ENCODE assay signal across 1 cellular context in genomic region chr9:136611606-136612005, GRCh38.
A peak's percentile ranks its signal among the peaks of the same experiment; 100 is the strongest.
TF ChIP-seq lines count a peak whose summit lies in the region.

No MANE protein-coding gene starts in this region.

TF ChIP-seq in HepG2, 621 proteins besides CTCF, POLR2A, EP300 and RAD21:
- TF ChIP-seq SAFB2 (CRISPR knock-in tag; IDR thresholded peaks at IDR 0.05; ENCODE audit: borderline replicate concordance, low read depth) (no peak), ZNF768 (CRISPR knock-in tag; IDR thresholded peaks at IDR 0.05) (peak; percentile 41; the same call in 1 of the 2 replicates), BRCA1 (CRISPR knock-in tag; IDR thresholded peaks at IDR 0.05) (no peak), NR2F6 (IDR thresholded peaks at IDR 0.05) (no peak), NR2F6 (CRISPR knock-in tag; IDR thresholded peaks at IDR 0.05) (no peak), BHLHE40 (IDR thresholded peaks at IDR 0.05; ENCODE audit: low read length) (no peak), MEIS2 (CRISPR knock-in tag; IDR thresholded peaks at IDR 0.05) (no peak), PAWR (CRISPR knock-in tag; IDR thresholded peaks at IDR 0.05; ENCODE audit: borderline replicate concordance) (no peak)
